ENCODE assay signal across 17 cellular contexts in the genomic region with DNA sequence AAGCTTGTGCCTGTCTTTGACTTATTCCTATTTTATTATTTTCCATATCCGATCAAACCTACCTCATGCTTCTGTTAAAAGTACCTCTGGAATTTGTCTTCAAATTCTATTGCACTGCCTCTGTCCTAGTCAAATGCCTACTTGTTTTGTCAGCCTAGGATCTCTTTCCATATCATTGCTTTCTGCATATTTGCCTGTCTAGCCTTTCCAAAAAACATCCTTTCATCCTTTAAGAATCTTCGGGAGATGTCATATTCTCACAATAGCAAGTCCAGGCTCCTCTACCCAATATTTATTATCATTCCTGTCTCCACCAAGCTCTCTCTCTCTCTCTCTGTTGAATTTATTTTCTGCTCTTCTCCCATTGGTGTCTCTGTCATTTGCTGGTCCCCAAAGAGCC.
DNase-seq lines count a peak whose midpoint lies in the region; ATAC-seq and TF ChIP-seq lines count a peak whose summit lies in the region.
"Had no signal": no experiment of that assay in that cellular context is flagged by ENCODE, and none has a peak within 500 bp of the region (broad histone marks: within the 10 kb centered on the region; RNA-seq: fewer than 3 reads in every experiment).

No MANE protein-coding gene starts in this region.

- peaks cover 23 to 43% of the 10 kb centered on the region in 2 donors for H3K4me1 Mint-ChIP-seq in natural killer cell treated with Interleukin-12 subunit alpha and Interleukin-12 subunit beta and Interleukin-15 and Interleukin-18, amount 100 ng/mL, for 72 hours (ENCODE audit: low read depth in 2 of 2)
- H3K4me1 Mint-ChIP-seq in natural killer cell: no peaks in the 10 kb centered on the region
- H3K4me1 Mint-ChIP-seq in endodermal cell: peaks cover 4% of the 10 kb centered on the region

- H3K36me3 Mint-ChIP-seq in natural killer cell treated with Interleukin-12 subunit alpha and Interleukin-12 subunit beta and Interleukin-15 and Interleukin-18, amount 100 ng/mL, for 72 hours: peaks cover 12% of the 10 kb centered on the region
- H3K36me3 Mint-ChIP-seq in natural killer cell: no peaks in the 10 kb centered on the region
- no peaks in the 10 kb centered on the region for H3K36me3 Mint-ChIP-seq in endodermal cell (ENCODE audit: low read depth)

- peak overlapping the region in 1 of 2 donors; percentile 76 for H3K27ac Mint-ChIP-seq in natural killer cell treated with Interleukin-12 subunit alpha and Interleukin-12 subunit beta and Interleukin-15 and Interleukin-18, amount 100 ng/mL, for 72 hours
- no peak overlapping the region for H3K27ac Mint-ChIP-seq in natural killer cell
- no peak overlapping the region for H3K27ac Mint-ChIP-seq in endodermal cell
- H3K27ac Mint-ChIP-seq: GM23338 had no signal

- H3K27ac ChIP-seq in tibial artery (no peak overlapping the region), endodermal cell (ENCODE audit: low read depth, low read length) (no peak overlapping the region)
- H3K27ac ChIP-seq: 22Rv1, C4-2B had no signal

- H3K9ac ChIP-seq in Loucy (ENCODE audit: low read depth, low read length, poor library complexity, severe bottlenecking) (no peak overlapping the region), endodermal cell (ENCODE audit: extremely low read depth, low read length, poor library complexity, severe bottlenecking) (no peak overlapping the region)

- no peak overlapping the region for H3K4me2 ChIP-seq in Loucy (ENCODE audit: low read depth, low read length, poor library complexity, severe bottlenecking)
- H3K4me2 ChIP-seq: GM23338 had no signal

- H3K9me3 Mint-ChIP-seq in natural killer cell treated with Interleukin-12 subunit alpha and Interleukin-12 subunit beta and Interleukin-15 and Interleukin-18, amount 100 ng/mL, for 72 hours: no peaks in the 10 kb centered on the region
- H3K9me3 Mint-ChIP-seq in natural killer cell (no peaks in the 10 kb centered on the region), endodermal cell (no peaks in the 10 kb centered on the region)
- H3K9me3 Mint-ChIP-seq: CD4-positive, alpha-beta memory T cell; GM23338 had no signal

- H3K4me3 ChIP-seq in Loucy (ENCODE audit: low read length, poor library complexity, severe bottlenecking) (no peak overlapping the region), tibial artery (no peak overlapping the region), endodermal cell (ENCODE audit: low read length) (no peak overlapping the region)
- H3K4me3 ChIP-seq: GM23338 had no signal

- H3K4me1 ChIP-seq in Loucy (ENCODE audit: insufficient read depth, low read length, poor library complexity, severe bottlenecking): peaks cover 13% of the 10 kb centered on the region
- H3K4me1 ChIP-seq in tibial artery: peaks cover 0 to 2% (median 0%) of the 10 kb centered on the region in 4 donors
- H3K4me1 ChIP-seq in endodermal cell (ENCODE audit: control insufficient read depth, insufficient read depth, low read length): no peaks in the 10 kb centered on the region
- H3K4me1 ChIP-seq: BE2C had no signal

- no peaks in the 10 kb centered on the region for H4K20me1 ChIP-seq in Loucy (ENCODE audit: insufficient read depth, low read length, poor library complexity, severe bottlenecking)

- WGBS in endodermal cell (ENCODE audit: insufficient coverage in 1 of 2, insufficient read length in 1 of 2), 2 experiments: 94 to 100% methylated on average over 2 of the region's 2 CpGs

- TF ChIP-seq CTCF in natural killer cell (IDR thresholded peaks at IDR 0.05) (no peak), Loucy (conservative IDR thresholded peaks at IDR 0.05; ENCODE audit: low read length) (no peak), tibial artery (IDR thresholded peaks at IDR 0.05) (no peak), endodermal cell (conservative IDR thresholded peaks at IDR 0.05) (no peak)

- no peak for ATAC-seq in natural killer cell treated with Interleukin-12 subunit alpha and Interleukin-12 subunit beta and Interleukin-15 and Interleukin-18, amount 100 ng/mL, for 72 hours
- no peak for ATAC-seq in natural killer cell
- ATAC-seq: GM23338 had no signal

- H3K36me3 ChIP-seq in Loucy (ENCODE audit: insufficient read depth, low read length) (no peaks in the 10 kb centered on the region), tibial artery (peaks cover 0 to 6% (median 4%) of the 10 kb centered on the region in 3 donors), endodermal cell (ENCODE audit: control insufficient read depth, insufficient read depth, low read length) (no peaks in the 10 kb centered on the region)
- H3K36me3 ChIP-seq: BE2C had no signal

- peak overlapping the region; percentile 24 for H3K4me3 Mint-ChIP-seq in natural killer cell treated with Interleukin-12 subunit alpha and Interleukin-12 subunit beta and Interleukin-15 and Interleukin-18, amount 100 ng/mL, for 72 hours
- H3K4me3 Mint-ChIP-seq in natural killer cell (no peak overlapping the region), endodermal cell (no peak overlapping the region)
- H3K4me3 Mint-ChIP-seq: CD4-positive, alpha-beta memory T cell; GM23338 had no signal

- no peaks in the 10 kb centered on the region for H3F3A ChIP-seq in Loucy (ENCODE audit: low read depth)

- no peak for DNase-seq in natural killer cell treated with Interleukin-12 subunit alpha and Interleukin-12 subunit beta and Interleukin-15 and Interleukin-18, amount 100 ng/mL, for 72 hours (ENCODE audit: low spot score)
- DNase-seq in natural killer cell: no peak
- DNase-seq in kidney tubule cell (ENCODE audit: low spot score): peak; percentile 47
- DNase-seq in RPMI8226: no peak
- DNase-seq in Ammon's horn (ENCODE audit: low spot score): no peak
- no peak for DNase-seq in tibial artery
- no peak for DNase-seq in endodermal cell
- DNase-seq: BE2C; CD4-positive, alpha-beta memory T cell; COR-L47; DMS153; GDM1; H7 had no signal

- no peaks in the 10 kb centered on the region for H3K79me2 ChIP-seq in Loucy (ENCODE audit: insufficient read depth, low read length)

- H3K9me3 ChIP-seq in Loucy (ENCODE audit: insufficient read depth, low read depth, low read length): no peaks in the 10 kb centered on the region
- H3K9me3 ChIP-seq in tibial artery: no peaks in the 10 kb centered on the region
- H3K9me3 ChIP-seq in endodermal cell (ENCODE audit: control insufficient read depth, low read length): no peaks in the 10 kb centered on the region
- H3K9me3 ChIP-seq: BE2C had no signal

- H2AFZ ChIP-seq in Loucy (ENCODE audit: low read length): 0 out of 2 replicates have a peak overlapping the region, but pooled peaks have one; percentile 18
- H2AFZ ChIP-seq: GM23338 had no signal

- intact Hi-C loops in natural killer cell (cut with micrococcal nuclease) (no loop called here), tibial artery (cut with DNase I; ENCODE audit: low total_unique reads) (no loop called here)

- H3K27me3 ChIP-seq in Loucy (ENCODE audit: insufficient read depth, low read length, poor library complexity, severe bottlenecking) (no peaks in the 10 kb centered on the region), tibial artery (no peaks in the 10 kb centered on the region), endodermal cell (ENCODE audit: control insufficient read depth, insufficient read depth, low read length, poor library complexity, severe bottlenecking) (no peaks in the 10 kb centered on the region)
- H3K27me3 ChIP-seq: BE2C had no signal

- no peaks in the 10 kb centered on the region for H3K9me2 ChIP-seq in Loucy (replicated peaks; ENCODE audit: low read depth, low read length)

- peaks cover 0 to 2% of the 10 kb centered on the region in 2 donors for H3K27me3 Mint-ChIP-seq in natural killer cell treated with Interleukin-12 subunit alpha and Interleukin-12 subunit beta and Interleukin-15 and Interleukin-18, amount 100 ng/mL, for 72 hours
- H3K27me3 Mint-ChIP-seq in natural killer cell (ENCODE audit: low read depth in 2 of 2): no peaks in the 10 kb centered on the region
- H3K27me3 Mint-ChIP-seq in endodermal cell (ENCODE audit: insufficient read depth): no peaks in the 10 kb centered on the region
- H3K27me3 Mint-ChIP-seq: CD4-positive, alpha-beta memory T cell had no signal
